1 cellular context compared by ENCODE assay signal in genomic region chr17:77409282-77410161, GRCh38.
TF ChIP-seq lines count a peak whose summit lies in the region.

No MANE protein-coding gene starts in this region.

TF ChIP-seq in WTC11, 78 proteins besides CTCF, POLR2A, EP300 and RAD21 (continued from another document):
- TF ChIP-seq, protein P1, sequence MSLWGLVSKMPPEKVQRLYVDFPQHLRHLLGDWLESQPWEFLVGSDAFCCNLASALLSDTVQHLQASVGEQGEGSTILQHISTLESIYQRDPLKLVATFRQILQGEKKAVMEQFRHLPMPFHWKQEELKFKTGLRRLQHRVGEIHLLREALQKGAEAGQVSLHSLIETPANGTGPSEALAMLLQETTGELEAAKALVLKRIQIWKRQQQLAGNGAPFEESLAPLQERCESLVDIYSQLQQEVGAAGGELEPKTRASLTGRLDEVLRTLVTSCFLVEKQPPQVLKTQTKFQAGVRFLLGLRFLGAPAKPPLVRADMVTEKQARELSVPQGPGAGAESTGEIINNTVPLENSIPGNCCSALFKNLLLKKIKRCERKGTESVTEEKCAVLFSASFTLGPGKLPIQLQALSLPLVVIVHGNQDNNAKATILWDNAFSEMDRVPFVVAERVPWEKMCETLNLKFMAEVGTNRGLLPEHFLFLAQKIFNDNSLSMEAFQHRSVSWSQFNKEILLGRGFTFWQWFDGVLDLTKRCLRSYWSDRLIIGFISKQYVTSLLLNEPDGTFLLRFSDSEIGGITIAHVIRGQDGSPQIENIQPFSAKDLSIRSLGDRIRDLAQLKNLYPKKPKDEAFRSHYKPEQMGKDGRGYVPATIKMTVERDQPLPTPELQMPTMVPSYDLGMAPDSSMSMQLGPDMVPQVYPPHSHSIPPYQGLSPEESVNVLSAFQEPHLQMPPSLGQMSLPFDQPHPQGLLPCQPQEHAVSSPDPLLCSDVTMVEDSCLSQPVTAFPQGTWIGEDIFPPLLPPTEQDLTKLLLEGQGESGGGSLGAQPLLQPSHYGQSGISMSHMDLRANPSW (CRISPR knock-in tag; conservative IDR thresholded peaks at IDR 0.05; ENCODE audit: low read depth): no peak
- TF ChIP-seq ZNF317 (CRISPR knock-in tag; IDR thresholded peaks at IDR 0.05; ENCODE audit: borderline replicate concordance, low read depth) (no peak), E2F5 (CRISPR knock-in tag; IDR thresholded peaks at IDR 0.05) (no peak), FOXP1 (CRISPR knock-in tag; IDR thresholded peaks at IDR 0.05; ENCODE audit: borderline replicate concordance) (no peak), ETV6 (CRISPR knock-in tag; IDR thresholded peaks at IDR 0.05) (no peak), ZNF138 (CRISPR knock-in tag; conservative IDR thresholded peaks at IDR 0.05) (no peak)
